In the genomic region with DNA sequence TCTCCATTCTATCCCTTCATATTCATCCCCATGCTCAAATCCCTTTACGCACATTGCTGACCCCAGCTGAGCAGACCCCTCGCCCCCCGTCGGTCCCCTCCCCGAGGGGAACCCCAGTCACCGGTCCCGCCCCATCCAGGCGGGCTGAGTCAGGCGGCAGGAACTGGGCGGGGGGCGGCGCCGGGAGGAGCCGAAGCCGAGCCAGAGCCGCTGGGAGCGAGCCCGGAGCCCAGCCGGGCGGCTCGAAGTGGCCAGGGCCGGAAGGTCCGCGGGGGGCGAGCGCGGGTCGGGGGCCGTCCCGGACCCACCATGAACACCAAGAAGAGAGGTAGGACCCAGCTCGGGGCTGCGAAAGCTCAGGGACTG, we compare ENCODE assay signal across 7 cellular contexts. TPM values are rescaled to one million over a fixed set of nuclear protein-coding genes. Genes with fewer than 3 reads are reported as not detected.
DNase-seq lines count a peak whose midpoint lies in the region; ATAC-seq and TF ChIP-seq lines count a peak whose summit lies in the region.

No MANE protein-coding gene starts in this region.

- DNase-seq in SJSA1 (ENCODE audit: low read depth in 1 of 2, low spot score in 2 of 2): no peak
- DNase-seq in astrocyte of the hippocampus (ENCODE audit: low read depth, low spot score): peak; percentile 84
- DNase-seq in gastrocnemius medialis: no peak
- DNase-seq in cortex of kidney (lab: John Stamatoyannopoulos, UW): no peak

- in situ Hi-C loops in gastrocnemius medialis (cut with MboI; ENCODE audit: low sequenced_read_pairs in 4 of 4): no loop called here

- peaks cover 26% of the 10 kb centered on the region for H3K4me1 ChIP-seq in SJSA1 (replicated peaks)
- H3K4me1 ChIP-seq in gastrocnemius medialis: peaks cover 7 to 26% of the 10 kb centered on the region in 2 donors

- peak overlapping the region; percentile 62 for H3K27ac ChIP-seq in SJSA1
- peak overlapping the region; percentile 75 to 88 (median 85) for H3K27ac ChIP-seq in gastrocnemius medialis

- H3K27me3 ChIP-seq in SJSA1 (replicated peaks): no peaks in the 10 kb centered on the region
- no peaks in the 10 kb centered on the region for H3K27me3 ChIP-seq in gastrocnemius medialis

- no peak for TF ChIP-seq CTCF in gastrocnemius medialis (IDR thresholded peaks at IDR 0.05 in 4 of 5, conservative IDR thresholded peaks at IDR 0.05 in 1 of 5)

- H3K4me3 ChIP-seq in SJSA1 (peak overlapping the region; percentile 63), iPS-11a (ENCODE audit: low read depth, low read length) (peak overlapping the region; percentile 45), gastrocnemius medialis (peak overlapping the region; percentile 65 to 83 (median 73))

- ATAC-seq in GM19452 (IDR thresholded peaks at IDR 0.05; ENCODE audit: unreplicated experiment) (peak; percentile 47), gastrocnemius medialis (peak; percentile 49 to 62), HG03378 (IDR thresholded peaks at IDR 0.05; ENCODE audit: unreplicated experiment) (no peak)

- H3K9me3 ChIP-seq in SJSA1 (replicated peaks) (0 out of 2 replicates have a peak, but pooled peaks cover 4% of the 10 kb centered on the region), gastrocnemius medialis (no peaks in the 10 kb centered on the region)

- TF ChIP-seq POLR2A in gastrocnemius medialis (IDR thresholded peaks at IDR 0.05): peak; percentile 49 to 64

- intact Hi-C loops in gastrocnemius medialis (cut with DNase I; ENCODE audit: low total_unique reads): no loop called here

- H3K36me3 ChIP-seq in SJSA1 (peaks cover 47% of the 10 kb centered on the region), gastrocnemius medialis (peaks cover 0 to 24% of the 10 kb centered on the region in 2 donors)

RNA-seq across cellular contexts. Expression of gene RIPOR1, which starts 8.6 kb away (rescaled TPM):
- total RNA-seq in SJSA1 (2014; rRNA removed; shearing (Covaris generic)): 20.1 and 24.8 TPM in 2 replicates
- total RNA-seq in gastrocnemius medialis: 10 to 100 TPM; 10.6 to 65.4 (median 25.1) TPM

RNA-seq across cellular contexts. Expression of gene CTCF, which starts 25.1 kb away (rescaled TPM):
- 26.6 and 39.1 TPM in 2 replicates for total RNA-seq in SJSA1 (2014; rRNA removed; shearing (Covaris generic))
- 10 to 100 TPM; 25.9 to 35.9 (median 30.3) TPM for total RNA-seq in gastrocnemius medialis

RNA-seq across cellular contexts. Expression of gene AGRP, which starts 53.9 kb away (rescaled TPM):
- not detected in 2 replicates for total RNA-seq in SJSA1 (2014; rRNA removed; shearing (Covaris generic))
- not detected for total RNA-seq in gastrocnemius medialis

RNA-seq across cellular contexts. Expression of gene ATP6V0D1, which starts 56.3 kb away (rescaled TPM):
- 80.5 and 83.5 TPM in 2 replicates for total RNA-seq in SJSA1 (2014; rRNA removed; shearing (Covaris generic))
- total RNA-seq in gastrocnemius medialis: 100 to 1,000 TPM; 117 to 211 (median 157) TPM
